ENCODE assay signal across 1 cellular context in genomic region chr1:80540149-80540548, GRCh38.
TF ChIP-seq lines count a peak whose summit lies in the region.

No MANE protein-coding gene starts in this region.

TF ChIP-seq in GM23338, 12 proteins besides CTCF, POLR2A, EP300 and RAD21 (continued from another document):
- TF ChIP-seq, protein P1, sequence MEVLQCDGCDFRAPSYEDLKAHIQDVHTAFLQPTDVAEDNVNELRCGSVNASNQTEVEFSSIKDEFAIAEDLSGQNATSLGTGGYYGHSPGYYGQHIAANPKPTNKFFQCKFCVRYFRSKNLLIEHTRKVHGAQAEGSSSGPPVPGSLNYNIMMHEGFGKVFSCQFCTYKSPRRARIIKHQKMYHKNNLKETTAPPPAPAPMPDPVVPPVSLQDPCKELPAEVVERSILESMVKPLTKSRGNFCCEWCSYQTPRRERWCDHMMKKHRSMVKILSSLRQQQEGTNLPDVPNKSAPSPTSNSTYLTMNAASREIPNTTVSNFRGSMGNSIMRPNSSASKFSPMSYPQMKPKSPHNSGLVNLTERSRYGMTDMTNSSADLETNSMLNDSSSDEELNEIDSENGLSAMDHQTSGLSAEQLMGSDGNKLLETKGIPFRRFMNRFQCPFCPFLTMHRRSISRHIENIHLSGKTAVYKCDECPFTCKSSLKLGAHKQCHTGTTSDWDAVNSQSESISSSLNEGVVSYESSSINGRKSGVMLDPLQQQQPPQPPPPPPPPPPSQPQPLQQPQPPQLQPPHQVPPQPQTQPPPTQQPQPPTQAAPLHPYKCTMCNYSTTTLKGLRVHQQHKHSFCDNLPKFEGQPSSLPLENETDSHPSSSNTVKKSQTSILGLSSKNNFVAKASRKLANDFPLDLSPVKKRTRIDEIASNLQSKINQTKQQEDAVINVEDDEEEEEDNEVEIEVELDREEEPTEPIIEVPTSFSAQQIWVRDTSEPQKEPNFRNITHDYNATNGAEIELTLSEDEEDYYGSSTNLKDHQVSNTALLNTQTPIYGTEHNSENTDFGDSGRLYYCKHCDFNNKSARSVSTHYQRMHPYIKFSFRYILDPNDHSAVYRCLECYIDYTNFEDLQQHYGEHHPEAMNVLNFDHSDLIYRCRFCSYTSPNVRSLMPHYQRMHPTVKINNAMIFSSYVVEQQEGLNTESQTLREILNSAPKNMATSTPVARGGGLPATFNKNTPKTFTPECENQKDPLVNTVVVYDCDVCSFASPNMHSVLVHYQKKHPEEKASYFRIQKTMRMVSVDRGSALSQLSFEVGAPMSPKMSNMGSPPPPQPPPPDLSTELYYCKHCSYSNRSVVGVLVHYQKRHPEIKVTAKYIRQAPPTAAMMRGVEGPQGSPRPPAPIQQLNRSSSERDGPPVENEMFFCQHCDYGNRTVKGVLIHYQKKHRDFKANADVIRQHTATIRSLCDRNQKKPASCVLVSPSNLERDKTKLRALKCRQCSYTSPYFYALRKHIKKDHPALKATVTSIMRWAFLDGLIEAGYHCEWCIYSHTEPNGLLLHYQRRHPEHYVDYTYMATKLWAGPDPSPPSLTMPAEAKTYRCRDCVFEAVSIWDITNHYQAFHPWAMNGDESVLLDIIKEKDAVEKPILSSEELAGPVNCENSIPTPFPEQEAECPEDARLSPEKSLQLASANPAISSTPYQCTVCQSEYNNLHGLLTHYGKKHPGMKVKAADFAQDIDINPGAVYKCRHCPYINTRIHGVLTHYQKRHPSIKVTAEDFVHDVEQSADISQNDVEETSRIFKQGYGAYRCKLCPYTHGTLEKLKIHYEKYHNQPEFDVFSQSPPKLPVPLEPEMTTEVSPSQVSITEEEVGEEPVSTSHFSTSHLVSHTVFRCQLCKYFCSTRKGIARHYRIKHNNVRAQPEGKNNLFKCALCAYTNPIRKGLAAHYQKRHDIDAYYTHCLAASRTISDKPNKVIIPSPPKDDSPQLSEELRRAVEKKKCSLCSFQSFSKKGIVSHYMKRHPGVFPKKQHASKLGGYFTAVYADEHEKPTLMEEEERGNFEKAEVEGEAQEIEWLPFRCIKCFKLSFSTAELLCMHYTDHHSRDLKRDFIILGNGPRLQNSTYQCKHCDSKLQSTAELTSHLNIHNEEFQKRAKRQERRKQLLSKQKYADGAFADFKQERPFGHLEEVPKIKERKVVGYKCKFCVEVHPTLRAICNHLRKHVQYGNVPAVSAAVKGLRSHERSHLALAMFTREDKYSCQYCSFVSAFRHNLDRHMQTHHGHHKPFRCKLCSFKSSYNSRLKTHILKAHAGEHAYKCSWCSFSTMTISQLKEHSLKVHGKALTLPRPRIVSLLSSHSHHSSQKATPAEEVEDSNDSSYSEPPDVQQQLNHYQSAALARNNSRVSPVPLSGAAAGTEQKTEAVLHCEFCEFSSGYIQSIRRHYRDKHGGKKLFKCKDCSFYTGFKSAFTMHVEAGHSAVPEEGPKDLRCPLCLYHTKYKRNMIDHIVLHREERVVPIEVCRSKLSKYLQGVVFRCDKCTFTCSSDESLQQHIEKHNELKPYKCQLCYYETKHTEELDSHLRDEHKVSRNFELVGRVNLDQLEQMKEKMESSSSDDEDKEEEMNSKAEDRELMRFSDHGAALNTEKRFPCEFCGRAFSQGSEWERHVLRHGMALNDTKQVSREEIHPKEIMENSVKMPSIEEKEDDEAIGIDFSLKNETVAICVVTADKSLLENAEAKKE (CRISPR knock-in tag; IDR thresholded peaks at IDR 0.05) = no peak
- TF ChIP-seq CREB1 (CRISPR knock-in tag; IDR thresholded peaks at IDR 0.05; ENCODE audit: low read depth) (no peak), REST (IDR thresholded peaks at IDR 0.05; ENCODE audit: unreplicated experiment) (no peak), NANOG (IDR thresholded peaks at IDR 0.05; ENCODE audit: borderline replicate concordance) (no peak), JUNB (IDR thresholded peaks at IDR 0.05; ENCODE audit: unreplicated experiment) (no peak)
